ENCODE assay signal across 1 cellular context in genomic region chr17:40225151-40225550, GRCh38.
TF ChIP-seq lines count a peak whose summit lies in the region.

No MANE protein-coding gene starts in this region.

TF ChIP-seq in HepG2, 621 proteins besides CTCF, POLR2A, EP300 and RAD21:
- TF ChIP-seq MAFK (conservative IDR thresholded peaks at IDR 0.05 in 1 of 2, IDR thresholded peaks at IDR 0.05 in 1 of 2; ENCODE audit: low read length in 2 of 2) (peak; percentile 53 to 74; a peak in 3 of 4 replicates), CCAR2 (optimal IDR thresholded peaks at IDR 0.05; ENCODE audit: low read depth, low read length) (no peak), MAFF (IDR thresholded peaks at IDR 0.05; ENCODE audit: low read depth, low read length) (peak; percentile 65)
TF ChIP-seq in HepG2: peak in this region for 2.
